ENCODE assay signal across 9 cellular contexts in the genomic region with DNA sequence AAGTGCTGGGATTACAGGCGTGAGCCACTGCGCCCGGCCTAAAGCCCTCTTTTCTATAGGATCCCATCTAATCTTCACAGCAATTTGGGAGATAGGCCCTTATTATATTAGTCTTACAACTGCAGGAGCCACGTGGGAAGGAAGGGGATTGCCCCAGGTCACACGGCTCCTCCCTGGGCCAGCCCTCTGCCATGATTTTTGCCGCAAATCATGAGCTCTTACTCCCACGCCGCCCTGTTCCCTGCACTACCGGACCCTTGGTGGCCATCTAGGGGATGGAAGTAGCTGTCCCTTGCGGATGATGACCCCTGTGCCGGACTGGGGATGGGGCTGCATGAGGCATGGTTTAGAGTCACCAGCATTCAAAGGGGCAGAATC. TPM values are rescaled to one million over a fixed set of nuclear protein-coding genes. Genes with fewer than 3 reads are reported as not detected.
DNase-seq lines count a peak whose midpoint lies in the region; ATAC-seq, FAIRE-seq and TF ChIP-seq lines count a peak whose summit lies in the region.
"Had no signal": no experiment of that assay in that cellular context is flagged by ENCODE, and none has a peak within 500 bp of the region (broad histone marks: within the 10 kb centered on the region; RNA-seq: fewer than 3 reads in every experiment).

No MANE protein-coding gene starts in this region.

- TF ChIP-seq CTCF in epithelial cell of esophagus (IDR thresholded peaks at IDR 0.05; ENCODE audit: insufficient read depth, low read depth, low read length, missing control alignments) (no peak), progenitor cell of endocrine pancreas (IDR thresholded peaks at IDR 0.05; ENCODE audit: unreplicated experiment) (peak; percentile 9)

- no peaks in the 10 kb centered on the region for H3K9me3 Mint-ChIP-seq in progenitor cell of endocrine pancreas (ENCODE audit: low read depth)

- no peak for TF ChIP-seq POLR2A in GM12891 (IDR thresholded peaks at IDR 0.05; ENCODE audit: low read depth, low read length)

- DNase-seq in GM12891 (ENCODE audit: insufficient read length, low spot score) (no peak), NCI-H82 (lab: John Stamatoyannopoulos, UW) (peak; percentile 82), epithelial cell of esophagus (ENCODE audit: low read depth) (peak; percentile 18), progenitor cell of endocrine pancreas (ENCODE audit: low spot score, unreplicated experiment) (no peak), NCI-H2029 (lab: John Stamatoyannopoulos, UW) (no peak)
- DNase-seq: activated CD8-positive, alpha-beta memory T cell treated with anti-CD3 and anti-CD28 coated beads, Interleukin-2, amount 10 ng/mL, durations not matched to agents 7 days and 5 days had no signal

- ATAC-seq in GM19452 (IDR thresholded peaks at IDR 0.05; ENCODE audit: unreplicated experiment) (no peak), GM21515 (IDR thresholded peaks at IDR 0.05; ENCODE audit: unreplicated experiment) (no peak), HG03565 (IDR thresholded peaks at IDR 0.05; ENCODE audit: unreplicated experiment) (no peak)
- ATAC-seq: activated CD8-positive, alpha-beta memory T cell treated with anti-CD3 and anti-CD28 coated beads, Interleukin-2, amount 10 ng/mL, durations not matched to agents 7 days and 5 days had no signal

- no peak overlapping the region for H3K4me3 ChIP-seq in epithelial cell of esophagus (ENCODE audit: low read length)

- H3K4me3 Mint-ChIP-seq in progenitor cell of endocrine pancreas (ENCODE audit: low read depth) = peak overlapping the region; percentile 78
- H3K4me3 Mint-ChIP-seq: activated CD8-positive, alpha-beta memory T cell treated with anti-CD3 and anti-CD28 coated beads, Interleukin-2, amount 10 ng/mL, durations not matched to agents 7 days and 5 days had no signal

- FAIRE-seq in GM12891 (lab: Jason Lieb, UNC) = peak; percentile 45

- H3K27me3 Mint-ChIP-seq in progenitor cell of endocrine pancreas = no peaks in the 10 kb centered on the region

- peaks cover 22% of the 10 kb centered on the region for H3K4me1 Mint-ChIP-seq in progenitor cell of endocrine pancreas (ENCODE audit: low read depth)

- H3K27ac Mint-ChIP-seq in progenitor cell of endocrine pancreas = peak overlapping the region; percentile 99
- H3K27ac Mint-ChIP-seq: activated CD8-positive, alpha-beta memory T cell treated with anti-CD3 and anti-CD28 coated beads, Interleukin-2, amount 10 ng/mL, durations not matched to agents 7 days and 5 days had no signal

- H3K36me3 Mint-ChIP-seq in progenitor cell of endocrine pancreas (ENCODE audit: insufficient read depth) = no peaks in the 10 kb centered on the region
- H3K36me3 Mint-ChIP-seq: activated CD8-positive, alpha-beta memory T cell treated with anti-CD3 and anti-CD28 coated beads, Interleukin-2, amount 10 ng/mL, durations not matched to agents 7 days and 5 days had no signal

TF ChIP-seq in GM12891, 5 proteins besides CTCF, POLR2A, EP300 and RAD21:
- no peak for TF ChIP-seq PAX5 (IDR thresholded peaks at IDR 0.05; ENCODE audit: insufficient read depth, low read length, severe bottlenecking)
- TF ChIP-seq POLR2AphosphoS5 (IDR thresholded peaks at IDR 0.05; ENCODE audit: low read depth, low read length) = no peak
- no peak for TF ChIP-seq SPI1 (IDR thresholded peaks at IDR 0.05; ENCODE audit: low read depth, low read length)
- no peak for TF ChIP-seq POU2F2 (IDR thresholded peaks at IDR 0.05; ENCODE audit: low read depth, low read length)
TF ChIP-seq in GM12891: peak in this region for 0.

RNA-seq across cellular contexts. Expression of a gene that starts 28.4 kb away (rescaled TPM):
- polyA plus RNA-seq in GM12891 (2012; ENCODE audit: low read depth, missing spikeins) = 1,598 TPM
- 1,066 and 1,116 TPM in 2 replicates for total RNA-seq in progenitor cell of endocrine pancreas

Comparison
In these comparisons a context has a peak if more than half of its experiments do, and no peak if none do; other contexts are left out.
1. DNase-seq: peak in NCI-H82 (single experiment) and epithelial cell of esophagus (single experiment); none in GM12891 (single experiment), progenitor cell of endocrine pancreas (single experiment) and NCI-H2029 (single experiment).